Comparison of ENCODE assay signal across 28 cellular contexts in genomic region chr18:8694891-8695290, GRCh38. TPM values are rescaled to one million over a fixed set of nuclear protein-coding genes. Genes with fewer than 3 reads are reported as not detected.
"Had no signal": no experiment of that assay in that cellular context is flagged by ENCODE, and none has a peak within 500 bp of the region (broad histone marks: within the 10 kb centered on the region; RNA-seq: fewer than 3 reads in every experiment).

No MANE protein-coding gene starts in this region.

- ATAC-seq: left colon; left lung; lower lobe of right lung; naive thymus-derived CD8-positive, alpha-beta T cell; right cardiac atrium; sciatic nerve; stimulated activated naive B cell treated with anti-CD40 and anti-IgM and Interleukin-4, amounts not matched to agents 10 μg/mL and 1 μg/mL and 100 μg/mL, for 72 hours; stimulated activated naive CD8-positive, alpha-beta T cell treated with anti-CD3 and anti-CD28 coated beads, Interleukin-15, Interleukin-2, amounts not matched to agents 100 U/mL and 50 U/mL, for 24 hours had no signal

- H3K4me3 Mint-ChIP-seq: naive thymus-derived CD8-positive, alpha-beta T cell; nephron; neural crest cell; stimulated activated naive B cell treated with anti-CD40 and anti-IgM and Interleukin-4, amounts not matched to agents 10 μg/mL and 1 μg/mL and 100 μg/mL, for 72 hours had no signal

- H3K36me3 Mint-ChIP-seq: naive thymus-derived CD8-positive, alpha-beta T cell; stimulated activated naive B cell treated with anti-CD40 and anti-IgM and Interleukin-4, amounts not matched to agents 10 μg/mL and 1 μg/mL and 100 μg/mL, for 72 hours had no signal

- H3K4me1 Mint-ChIP-seq: nephron, neural crest cell had no signal

- H3K4me1 ChIP-seq: left lung, lower lobe of right lung, testis, thyroid gland, upper lobe of left lung, vagina had no signal

- H3K36me3 ChIP-seq: left lung, lower lobe of right lung, neutrophil, ovary, stomach, thyroid gland, transverse colon, upper lobe of left lung, vagina had no signal

- H3K27me3 ChIP-seq: ovary, stomach, testis, thyroid gland, upper lobe of left lung, vagina had no signal

- FAIRE-seq: keratinocyte had no signal

- H3K27ac ChIP-seq: left lung, lower lobe of right lung, neutrophil, ovary, skin epidermis, stomach, testis, thyroid gland, transverse colon, upper lobe of left lung, vagina had no signal

- DNase-seq: hippocampal formation; kidney glomerular epithelial cell; left colon; left lung; lower lobe of right lung; mammary epithelial cell; mesenchymal stem cell; naive thymus-derived CD8-positive, alpha-beta T cell; occipital lobe; ovary; right cardiac atrium; stimulated activated CD4-positive, alpha-beta T cell treated with anti-CD3 and anti-CD28 coated beads, Interleukin-4, amount 100 ng/mL, for 24 hours; stimulated activated CD8-positive, alpha-beta memory T cell treated with anti-CD3 and anti-CD28 coated beads, Interleukin-4, amount 100 ng/mL, for 48 hours; stimulated activated naive B cell treated with anti-CD40 and anti-IgM and Interleukin-4, amounts not matched to agents 10 μg/mL and 1 μg/mL and 100 μg/mL, for 72 hours; stimulated activated naive CD8-positive, alpha-beta T cell treated with anti-CD3 and anti-CD28 coated beads, Interleukin-15, Interleukin-2, amounts not matched to agents 100 U/mL and 50 U/mL, for 24 hours; stomach; testis; thyroid gland; transverse colon; upper lobe of left lung had no signal

- H3K27ac Mint-ChIP-seq: naive thymus-derived CD8-positive, alpha-beta T cell; nephron; progenitor cell of endocrine pancreas; stimulated activated naive B cell treated with anti-CD40 and anti-IgM and Interleukin-4, amounts not matched to agents 10 μg/mL and 1 μg/mL and 100 μg/mL, for 72 hours had no signal

- H3K4me3 ChIP-seq: left lung, lower lobe of right lung, ovary, skin epidermis, stomach, testis, thyroid gland, transverse colon, upper lobe of left lung, vagina had no signal

- H3K9me3 ChIP-seq: left lung, lower lobe of right lung, neutrophil, ovary, stomach, testis, thyroid gland, transverse colon, upper lobe of left lung, vagina had no signal

- H3K9me3 Mint-ChIP-seq: naive thymus-derived CD8-positive, alpha-beta T cell; nephron; neural crest cell; stimulated activated naive B cell treated with anti-CD40 and anti-IgM and Interleukin-4, amounts not matched to agents 10 μg/mL and 1 μg/mL and 100 μg/mL, for 72 hours had no signal

RNA-seq across cellular contexts. Expression of gene MTCL1, which starts 10.5 kb away (rescaled TPM):
- polyA plus RNA-seq: naive thymus-derived CD8-positive, alpha-beta T cell had no signal
